ENCODE assay signal across 32 cellular contexts in the genomic region with DNA sequence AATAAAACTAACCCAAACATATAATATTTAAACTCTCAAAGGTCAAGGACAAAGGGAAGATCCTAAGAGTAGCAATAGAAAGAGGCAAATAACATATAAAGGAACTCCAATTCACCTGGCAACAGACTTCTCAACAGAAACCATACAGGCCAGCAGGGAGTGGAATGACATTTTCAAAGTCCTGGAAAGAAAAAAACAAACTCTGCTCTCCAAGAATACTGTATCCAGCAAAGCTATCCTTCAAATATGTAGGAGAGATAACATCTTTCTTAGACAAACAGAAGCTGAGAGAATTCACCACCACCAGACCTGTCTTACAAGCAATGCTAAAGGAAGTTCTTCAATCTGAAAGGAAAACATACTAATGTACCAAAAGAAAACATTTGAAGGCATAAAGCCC. TPM values are rescaled to one million over a fixed set of nuclear protein-coding genes. Genes with fewer than 3 reads are reported as not detected.
"Had no signal": no experiment of that assay in that cellular context is flagged by ENCODE, and none has a peak within 500 bp of the region (broad histone marks: within the 10 kb centered on the region; RNA-seq: fewer than 3 reads in every experiment).

No MANE protein-coding gene starts in this region.

- ATAC-seq: activated CD8-positive, alpha-beta T cell treated with anti-CD3 and anti-CD28 coated beads for 36 hours; activated naive CD4-positive, alpha-beta T cell treated with anti-CD3 and anti-CD28 coated beads, Interleukin-2, amount 50 U/mL, for 72 hours; activated T-cell treated with anti-CD3 and anti-CD28 coated beads, Interleukin-2, amount 50 U/mL, for 4 hours; activated T-cell treated with anti-CD3 and anti-CD28 coated beads, Interleukin-2, amount 50 U/mL, for 72 hours; activated T-helper 17 cell treated with anti-CD3 and anti-CD28 coated beads, Interleukin-2, amount 50 U/mL, for 72 hours; body of pancreas had no signal

- H3K4me3 ChIP-seq: adrenal gland, body of pancreas, breast epithelium had no signal

- H3K4me1 ChIP-seq: adrenal gland, body of pancreas, breast epithelium had no signal

- H3K27ac ChIP-seq: adrenal gland, body of pancreas, brain microvascular endothelial cell, breast epithelium, VCaP had no signal

- H3K36me3 ChIP-seq: adrenal gland, brain microvascular endothelial cell, breast epithelium had no signal

- H3K9me3 ChIP-seq: body of pancreas had no signal

- DNase-seq: activated B cell treated with CpG ODN at 0.5 μM for 24 hours; activated CD4-positive, alpha-beta memory T cell treated with anti-CD3 and anti-CD28 coated beads for 36 hours; activated CD4-positive, alpha-beta T cell treated with anti-CD3 and anti-CD28 coated beads for 4 hours; activated CD4-positive, alpha-beta T cell treated with anti-CD3 and anti-CD28 coated beads, Interleukin-2, amount 10 ng/mL, durations not matched to agents 24 days and 14 days; activated CD4-positive, alpha-beta T cell treated with anti-CD3 and anti-CD28 coated beads, Interleukin-2, amount 50 U/mL, for 1 hour; activated CD4-positive, alpha-beta T cell treated with anti-CD3 and anti-CD28 coated beads, Interleukin-2, amount 50 U/mL, for 4 hours; activated CD4-positive, CD25-positive, alpha-beta regulatory T cell treated with anti-CD3 and anti-CD28 coated beads, Interleukin-2, amount 50 U/mL, for 72 hours; activated CD8-positive, alpha-beta memory T cell treated with anti-CD3 and anti-CD28 coated beads, Interleukin-2, amount 50 U/mL, for 4 hours; activated CD8-positive, alpha-beta T cell treated with anti-CD3 and anti-CD28 coated beads for 36 hours; activated effector memory CD4-positive, alpha-beta T cell treated with anti-CD3 and anti-CD28 coated beads, Interleukin-2, amount 50 U/mL, for 16 hours; activated gamma-delta T cell treated with Interleukin-2 at 50 U/mL for 16 hours; activated naive CD4-positive, alpha-beta T cell; activated naive CD4-positive, alpha-beta T cell treated with anti-CD3 and anti-CD28 coated beads for 36 hours; activated naive CD4-positive, alpha-beta T cell treated with anti-CD3 and anti-CD28 coated beads, Interleukin-2, amount 50 U/mL, for 16 hours; activated naive CD8-positive, alpha-beta T cell treated with anti-CD3 and anti-CD28 coated beads for 36 hours; activated T-cell treated with anti-CD3 and anti-CD28 coated beads for 4 hours; activated T-cell treated with anti-CD3 and anti-CD28 coated beads, Interleukin-2, amount 50 U/mL, for 1 hour; activated T-cell treated with anti-CD3 and anti-CD28 coated beads, Interleukin-2, amount 50 U/mL, for 4 hours; activated T-cell treated with anti-CD3 and anti-CD28 coated beads, Interleukin-2, amount 50 U/mL, for 72 hours; adrenal gland; amniotic stem cell; aorta; body of pancreas; brain microvascular endothelial cell; central memory CD4-positive, alpha-beta T cell; T-helper 2 cell; T-helper 9 cell had no signal

RNA-seq across cellular contexts. Expression of a gene that starts 51.5 kb away (rescaled TPM):
- total RNA-seq: activated CD4-positive, alpha-beta memory T cell treated with anti-CD3 and anti-CD28 coated beads for 36 hours; activated CD8-positive, alpha-beta memory T cell treated with anti-CD3 and anti-CD28 coated beads for 36 hours; activated CD8-positive, alpha-beta T cell treated with anti-CD3 and anti-CD28 coated beads for 36 hours; activated naive CD4-positive, alpha-beta T cell treated with anti-CD3 and anti-CD28 coated beads for 36 hours; activated naive CD4-positive, alpha-beta T cell treated with anti-CD3 and anti-CD28 coated beads, Interleukin-2, amount 50 U/mL, for 72 hours; activated T-cell treated with anti-CD3 and anti-CD28 coated beads, Interleukin-2, amount 50 U/mL, for 72 hours; activated T-helper 17 cell treated with anti-CD3 and anti-CD28 coated beads, Interleukin-2, amount 50 U/mL, for 72 hours had no signal
